Comparison of ENCODE assay signal across 19 cellular contexts in the genomic region with DNA sequence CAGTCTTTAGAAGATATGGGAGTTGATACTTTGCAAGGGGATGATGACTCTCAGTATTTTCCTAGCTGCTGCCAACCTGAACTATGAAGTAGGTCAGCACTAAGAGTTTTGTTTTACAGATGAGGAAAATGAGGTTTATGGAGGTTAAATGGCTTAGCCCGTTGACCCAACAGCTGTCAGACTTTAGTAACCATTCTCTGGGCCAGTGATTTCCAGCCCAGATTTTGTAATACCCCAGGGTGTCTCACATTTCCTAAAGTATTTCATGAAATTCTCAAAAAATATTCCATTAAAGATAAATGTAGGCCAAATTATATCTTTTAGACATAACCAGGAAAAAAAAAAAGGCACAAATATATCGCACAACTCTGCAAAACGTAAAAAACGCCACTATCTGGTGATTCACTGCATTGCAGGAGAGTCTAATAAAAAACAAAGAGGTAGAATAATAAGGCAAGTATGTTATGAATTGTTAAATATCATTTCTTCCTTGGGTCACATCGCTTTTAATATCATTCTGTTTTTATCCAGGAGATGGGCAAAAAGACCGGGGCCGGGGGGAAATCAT.
DNase-seq lines count a peak whose midpoint lies in the region; ATAC-seq and TF ChIP-seq lines count a peak whose summit lies in the region.
"Had no signal": no experiment of that assay in that cellular context is flagged by ENCODE, and none has a peak within 500 bp of the region (broad histone marks: within the 10 kb centered on the region; RNA-seq: fewer than 3 reads in every experiment).

No MANE protein-coding gene starts in this region.

- H3K36me3 ChIP-seq in PC-9 (ENCODE audit: low read depth) (no peaks in the 10 kb centered on the region), gastroesophageal sphincter (no peaks in the 10 kb centered on the region), psoas muscle (ENCODE audit: insufficient read depth in 1 of 2, low read depth in 1 of 2) (no peaks in the 10 kb centered on the region)
- no peaks in the 10 kb centered on the region for H3K36me3 ChIP-seq in CD8-positive, alpha-beta memory T cell (ENCODE audit: insufficient read depth, low read length)
- H3K36me3 ChIP-seq: thoracic aorta had no signal

- no peaks in the 10 kb centered on the region; the same call in 1 of the 2 replicates for H3K9me2 ChIP-seq in PC-9 (ENCODE audit: insufficient read depth)

- H3K36me3 Mint-ChIP-seq in CD8-positive, alpha-beta memory T cell = no peaks in the 10 kb centered on the region

- DNase-seq in PC-9 = no peak
- DNase-seq in psoas muscle = no peak
- DNase-seq in CD8-positive, alpha-beta memory T cell = no peak
- DNase-seq in DMS79 (lab: John Stamatoyannopoulos, UW) = no peak
- DNase-seq: Calu3; cerebellar nuclear complex; GDM1; mesendoderm; NCI-H1930; NCI-H526; stimulated activated CD4-positive, alpha-beta T cell treated with anti-CD3 and anti-CD28 coated beads, Interleukin-4, amount 100 ng/mL, for 4 hours; T-helper 2 cell had no signal

- H3K4me1 Mint-ChIP-seq in CD8-positive, alpha-beta memory T cell = no peaks in the 10 kb centered on the region

- no peaks in the 10 kb centered on the region for H3K27me3 Mint-ChIP-seq in CD8-positive, alpha-beta memory T cell

- no peak overlapping the region for H3K27ac Mint-ChIP-seq in CD8-positive, alpha-beta memory T cell
- H3K27ac Mint-ChIP-seq: activated T-helper 2 cell treated with anti-CD3 and anti-CD28 coated beads, Interferon-gamma antibody, Interleukin-2, Interleukin-4, amounts not matched to agents 10 μg/mL and 5 μg/mL and 100 μg/mL, durations not matched to agents 14 hours and 24 hours and 36 hours had no signal

- H3K27me3 ChIP-seq in PC-9 (ENCODE audit: insufficient read depth, low read depth) (no peaks in the 10 kb centered on the region), gastroesophageal sphincter (no peaks in the 10 kb centered on the region), psoas muscle (ENCODE audit: insufficient read depth in 3 of 3, low read length in 2 of 3) (no peaks in the 10 kb centered on the region)
- H3K27me3 ChIP-seq in CD8-positive, alpha-beta memory T cell (ENCODE audit: insufficient read depth, low read length, poor library complexity, severe bottlenecking) = no peaks in the 10 kb centered on the region

- no peak for TF ChIP-seq POLR2A in gastroesophageal sphincter (IDR thresholded peaks at IDR 0.05)

- H3K9me3 ChIP-seq in PC-9 (ENCODE audit: insufficient read depth, low read depth) = no peaks in the 10 kb centered on the region
- H3K9me3 ChIP-seq in gastroesophageal sphincter = no peaks in the 10 kb centered on the region
- H3K9me3 ChIP-seq in psoas muscle = no peaks in the 10 kb centered on the region
- H3K9me3 ChIP-seq in CD8-positive, alpha-beta memory T cell (ENCODE audit: low read length) = no peaks in the 10 kb centered on the region
- H3K9me3 ChIP-seq: thoracic aorta had no signal

- no peak overlapping the region for H3K4me2 ChIP-seq in PC-9

- TF ChIP-seq CTCF in GM12874 (IDR thresholded peaks at IDR 0.05; ENCODE audit: insufficient read depth, low read depth, low read length) = 0 out of 2 replicates have a peak, but pooled peaks have one; percentile 8
- peak; percentile 30; the same call in 1 of the 2 replicates for TF ChIP-seq CTCF in PC-9 (conservative IDR thresholded peaks at IDR 0.05)
- TF ChIP-seq CTCF in gastroesophageal sphincter (IDR thresholded peaks at IDR 0.05) = peak in 1 of 4 experiments; percentile 11
- TF ChIP-seq CTCF in psoas muscle (IDR thresholded peaks at IDR 0.05) = no peak

- H3K9me3 Mint-ChIP-seq in CD8-positive, alpha-beta memory T cell = peaks cover 0 to 10% (median 0%) of the 10 kb centered on the region in 5 donors
- H3K9me3 Mint-ChIP-seq: activated T-helper 2 cell treated with anti-CD3 and anti-CD28 coated beads, Interferon-gamma antibody, Interleukin-2, Interleukin-4, amounts not matched to agents 10 μg/mL and 5 μg/mL and 100 μg/mL, durations not matched to agents 14 hours and 24 hours and 36 hours had no signal

- H2AFZ ChIP-seq in PC-9 = no peak overlapping the region

- no peaks in the 10 kb centered on the region for H3K4me1 ChIP-seq in PC-9 (replicated peaks; ENCODE audit: insufficient read depth)
- H3K4me1 ChIP-seq in gastroesophageal sphincter = no peaks in the 10 kb centered on the region
- no peaks in the 10 kb centered on the region for H3K4me1 ChIP-seq in psoas muscle
- no peaks in the 10 kb centered on the region for H3K4me1 ChIP-seq in CD8-positive, alpha-beta memory T cell (ENCODE audit: insufficient read depth, low read length)

- intact Hi-C loops in PC-9 (cut with micrococcal nuclease; ENCODE audit: unreplicated experiment) (no loop called here), psoas muscle (cut with DNase I) (no loop called here)

- CTCF ChIA-PET in PC-9 (lab: Charles Lee) = no interaction called here
- CTCF ChIA-PET in CD8-positive, alpha-beta memory T cell (lab: Charles Lee) = no interaction called here

- no peaks in the 10 kb centered on the region for H3F3A ChIP-seq in PC-9 (ENCODE audit: insufficient read depth, low read depth)

- WGBS in gastroesophageal sphincter (ENCODE audit: low coverage in 1 of 2), 2 donors = 62 to 88% methylated on average over 7 of the region's 7 CpGs
- 64 to 74% (median 65%) methylated on average over 7 of the region's 7 CpGs for WGBS in psoas muscle, 3 donors

- no peak overlapping the region for H3K4me3 Mint-ChIP-seq in CD8-positive, alpha-beta memory T cell

- no peaks in the 10 kb centered on the region for H3K79me2 ChIP-seq in PC-9 (ENCODE audit: low read depth)

- POLR2A ChIA-PET in PC-9 (lab: Charles Lee; ENCODE audit: unreplicated experiment) = no interaction called here
- POLR2A ChIA-PET in CD8-positive, alpha-beta memory T cell (lab: Charles Lee) = no interaction called here

- ATAC-seq in gastroesophageal sphincter = peak; percentile 71
- ATAC-seq in psoas muscle = peak in 3 of 4 donors; percentile 27 to 63 (median 46)
- no peak for ATAC-seq in GM18498 (IDR thresholded peaks at IDR 0.05; ENCODE audit: unreplicated experiment)
- no peak for ATAC-seq in HG02973 (IDR thresholded peaks at IDR 0.05; ENCODE audit: unreplicated experiment)

- TF ChIP-seq EP300 in gastroesophageal sphincter (IDR thresholded peaks at IDR 0.05) = no peak

- no peak overlapping the region for H3K27ac ChIP-seq in PC-9
- H3K27ac ChIP-seq in gastroesophageal sphincter = no peak overlapping the region
- H3K27ac ChIP-seq in psoas muscle = no peak overlapping the region
- H3K27ac ChIP-seq in CD8-positive, alpha-beta memory T cell (ENCODE audit: low read depth, low read length) = no peak overlapping the region
- H3K27ac ChIP-seq: RWPE1, thoracic aorta had no signal

- H3K4me3 ChIP-seq in PC-9 = no peak overlapping the region
- H3K4me3 ChIP-seq in gastroesophageal sphincter = no peak overlapping the region
- H3K4me3 ChIP-seq in psoas muscle = no peak overlapping the region
- no peak overlapping the region for H3K4me3 ChIP-seq in CD8-positive, alpha-beta memory T cell (ENCODE audit: low read length)
- H3K4me3 ChIP-seq: thoracic aorta had no signal

- no peaks in the 10 kb centered on the region for H4K20me1 ChIP-seq in PC-9 (ENCODE audit: insufficient read depth)

- no TSS peak for BruUV-seq in PC-9 (replicated peaks; lab: Mats Ljungman, UMichigan)

Comparison
In these comparisons a context has a peak if more than half of its experiments do, and no peak if none do; other contexts are left out.
1. ATAC-seq: peak in gastroesophageal sphincter (single experiment) and psoas muscle (3 of 4); none in GM18498 (single experiment) and HG02973 (single experiment).